Comparison of ENCODE assay signal across 8 cellular contexts in the genomic region with DNA sequence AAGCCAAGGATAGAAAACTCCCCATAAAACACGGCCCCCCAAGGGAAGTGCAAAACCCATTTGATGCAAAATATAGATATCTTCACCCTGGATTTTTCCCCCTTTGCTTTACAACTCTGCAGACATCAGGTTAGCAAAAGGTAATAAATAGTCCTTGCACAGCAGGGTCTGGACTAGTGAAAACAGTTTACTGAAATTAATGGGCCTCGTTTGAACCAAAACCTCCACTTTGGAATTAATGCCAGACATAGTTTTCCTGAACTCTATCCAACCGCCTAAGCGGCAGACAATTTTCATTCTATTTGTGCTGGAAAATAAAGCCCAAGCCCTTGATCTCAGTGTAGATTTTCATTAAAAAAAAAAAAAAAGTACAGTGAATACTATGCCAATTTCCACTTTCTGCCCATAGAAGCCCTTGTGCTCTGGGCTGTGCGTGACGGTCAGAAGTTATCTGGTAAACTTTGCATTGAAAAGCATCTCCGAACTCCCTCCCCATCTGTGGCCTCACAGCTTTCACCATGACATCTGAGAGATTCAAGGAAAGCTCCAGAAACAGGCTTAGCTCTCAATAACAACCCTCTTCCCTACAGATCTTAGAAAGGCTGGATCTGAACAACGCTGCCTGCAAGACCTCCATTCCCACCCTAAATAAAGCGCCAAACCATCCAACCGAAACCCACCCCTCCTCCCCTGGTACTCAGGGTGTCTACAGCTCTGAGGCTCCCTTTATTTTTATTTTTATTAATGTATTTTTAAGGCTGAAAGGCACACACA. TPM values are rescaled to one million over a fixed set of nuclear protein-coding genes. Genes with fewer than 3 reads are reported as not detected.
A peak's percentile ranks its signal among the peaks of the same experiment; 100 is the strongest.
DNase-seq lines count a peak whose midpoint lies in the region; ATAC-seq and TF ChIP-seq lines count a peak whose summit lies in the region.

No MANE protein-coding gene starts in this region.

- TF ChIP-seq POLR2A in transverse colon (IDR thresholded peaks at IDR 0.05) = no peak

- H3K27ac Mint-ChIP-seq in stimulated activated naive CD8-positive, alpha-beta T cell treated with anti-CD3 and anti-CD28 coated beads, Interleukin-15, Interleukin-2, amounts not matched to agents 100 ng/mL and 50 ng/mL, for 24 hours = peak overlapping the region; percentile 92

- no peaks in the 10 kb centered on the region for H3K36me3 Mint-ChIP-seq in stimulated activated naive CD8-positive, alpha-beta T cell treated with anti-CD3 and anti-CD28 coated beads, Interleukin-15, Interleukin-2, amounts not matched to agents 100 ng/mL and 50 ng/mL, for 24 hours (ENCODE audit: low read depth)

- TF ChIP-seq RAD21 in liver (IDR thresholded peaks at IDR 0.05) = no peak

- 18% methylated on average over 10 of the region's 10 CpGs for WGBS in liver
- 28 to 30% methylated on average over 9 to 10 of the region's 10 CpGs for WGBS in transverse colon (ENCODE audit: low coverage in 1 of 2), 2 donors

- H3K27ac ChIP-seq in liver (ENCODE audit: low read depth in 1 of 2, low read length in 2 of 2) (peak overlapping the region; percentile 97 to 99), transverse colon (peak overlapping the region; percentile 99 to 100 (median 100))

- H3K4me3 ChIP-seq in astrocyte of the spinal cord (ENCODE audit: low read depth, low read length) (peak overlapping the region; percentile 12), liver (ENCODE audit: low read depth in 1 of 3, low read length in 3 of 3) (peak overlapping the region in 2 of 3 donors; percentile 14 to 32), transverse colon (peak overlapping the region; percentile 14 to 40 (median 19))

- H3K4me1 ChIP-seq in liver (ENCODE audit: control insufficient read depth in 4 of 4, insufficient read depth in 4 of 4, low read length in 3 of 4) = peaks cover 34 to 82% (median 70%) of the 10 kb centered on the region in 4 donors
- peaks cover 62 to 86% (median 78%) of the 10 kb centered on the region in 4 donors for H3K4me1 ChIP-seq in transverse colon

- peaks cover 96% of the 10 kb centered on the region for H3K4me1 Mint-ChIP-seq in stimulated activated naive CD8-positive, alpha-beta T cell treated with anti-CD3 and anti-CD28 coated beads, Interleukin-15, Interleukin-2, amounts not matched to agents 100 ng/mL and 50 ng/mL, for 24 hours (ENCODE audit: low read depth)

- H3K27me3 Mint-ChIP-seq in stimulated activated naive CD8-positive, alpha-beta T cell treated with anti-CD3 and anti-CD28 coated beads, Interleukin-15, Interleukin-2, amounts not matched to agents 100 ng/mL and 50 ng/mL, for 24 hours = no peaks in the 10 kb centered on the region

- in situ Hi-C loops in astrocyte of the spinal cord (cut with HindIII; ENCODE audit: low sequenced_read_pairs) (no loop called here), transverse colon (cut with MboI; ENCODE audit: low pct_ligation_motif_present in 1 of 4, low pct_unique_long_range_greater_than_20kb in 1 of 4, low sequenced_read_pairs in 3 of 4) (loop anchor here in 2 of 4 donors (10.0 kb wide), 1 partner anchor 125 kb away; no protein-coding TSS in a partner anchor)

- H3K36me3 ChIP-seq in liver (ENCODE audit: control insufficient read depth in 4 of 4, insufficient read depth in 3 of 4, low read depth in 1 of 4, low read length in 3 of 4) = no peaks in the 10 kb centered on the region
- H3K36me3 ChIP-seq in transverse colon = no peaks in the 10 kb centered on the region

- peak overlapping the region; percentile 75 for H3K4me3 Mint-ChIP-seq in stimulated activated naive CD8-positive, alpha-beta T cell treated with anti-CD3 and anti-CD28 coated beads, Interleukin-15, Interleukin-2, amounts not matched to agents 100 ng/mL and 50 ng/mL, for 24 hours

- no peaks in the 10 kb centered on the region for H3K27me3 ChIP-seq in liver (ENCODE audit: control insufficient read depth in 4 of 4, insufficient read depth in 4 of 4, low read length in 3 of 4)
- H3K27me3 ChIP-seq in transverse colon = no peaks in the 10 kb centered on the region

- peak overlapping the region; percentile 60 to 94 for H3K9ac ChIP-seq in liver (ENCODE audit: low read depth in 1 of 2, low read length in 2 of 2)

- intact Hi-C loops in transverse colon (cut with DNase I; ENCODE audit: low total_unique reads) = loop anchor here (5.0 kb wide), 2 partner anchors 82 to 122 kb away; no protein-coding TSS in a partner anchor

- TF ChIP-seq CTCF in astrocyte of the spinal cord (IDR thresholded peaks at IDR 0.05; ENCODE audit: low read depth, low read length) (no peak), liver (IDR thresholded peaks at IDR 0.05; ENCODE audit: low read depth, low read length, missing input control) (no peak), transverse colon (IDR thresholded peaks at IDR 0.05) (no peak)

- DNase-seq in stimulated activated naive CD8-positive, alpha-beta T cell treated with anti-CD3 and anti-CD28 coated beads, Interleukin-15, Interleukin-2, amounts not matched to agents 100 U/mL and 50 U/mL, for 24 hours = no peak
- peak; percentile 91 for DNase-seq in NCI-H1694 (lab: John Stamatoyannopoulos, UW)
- DNase-seq in astrocyte of the spinal cord (ENCODE audit: low read depth, low spot score) = peak; percentile 81
- DNase-seq in transverse colon = peak; percentile 39

- H3K9me3 Mint-ChIP-seq in stimulated activated naive CD8-positive, alpha-beta T cell treated with anti-CD3 and anti-CD28 coated beads, Interleukin-15, Interleukin-2, amounts not matched to agents 100 ng/mL and 50 ng/mL, for 24 hours = no peaks in the 10 kb centered on the region

- no peak for ATAC-seq in stimulated activated naive CD8-positive, alpha-beta T cell treated with anti-CD3 and anti-CD28 coated beads, Interleukin-15, Interleukin-2, amounts not matched to agents 100 U/mL and 50 U/mL, for 24 hours
- ATAC-seq in HG03175 (IDR thresholded peaks at IDR 0.05; ENCODE audit: unreplicated experiment) (no peak), GM21723 (IDR thresholded peaks at IDR 0.05; ENCODE audit: unreplicated experiment) (no peak)

- TF ChIP-seq EP300 in transverse colon (IDR thresholded peaks at IDR 0.05; ENCODE audit: low read depth) = no peak

- H3K9me3 ChIP-seq in liver (ENCODE audit: control insufficient read depth in 4 of 4, low read length in 3 of 4) = no peaks in the 10 kb centered on the region
- H3K9me3 ChIP-seq in transverse colon = no peaks in the 10 kb centered on the region

TF ChIP-seq in liver, 16 proteins besides CTCF, POLR2A, EP300 and RAD21 (continues in another document):
- TF ChIP-seq YY1 (IDR thresholded peaks at IDR 0.05) = no peak
- TF ChIP-seq, protein P1, sequence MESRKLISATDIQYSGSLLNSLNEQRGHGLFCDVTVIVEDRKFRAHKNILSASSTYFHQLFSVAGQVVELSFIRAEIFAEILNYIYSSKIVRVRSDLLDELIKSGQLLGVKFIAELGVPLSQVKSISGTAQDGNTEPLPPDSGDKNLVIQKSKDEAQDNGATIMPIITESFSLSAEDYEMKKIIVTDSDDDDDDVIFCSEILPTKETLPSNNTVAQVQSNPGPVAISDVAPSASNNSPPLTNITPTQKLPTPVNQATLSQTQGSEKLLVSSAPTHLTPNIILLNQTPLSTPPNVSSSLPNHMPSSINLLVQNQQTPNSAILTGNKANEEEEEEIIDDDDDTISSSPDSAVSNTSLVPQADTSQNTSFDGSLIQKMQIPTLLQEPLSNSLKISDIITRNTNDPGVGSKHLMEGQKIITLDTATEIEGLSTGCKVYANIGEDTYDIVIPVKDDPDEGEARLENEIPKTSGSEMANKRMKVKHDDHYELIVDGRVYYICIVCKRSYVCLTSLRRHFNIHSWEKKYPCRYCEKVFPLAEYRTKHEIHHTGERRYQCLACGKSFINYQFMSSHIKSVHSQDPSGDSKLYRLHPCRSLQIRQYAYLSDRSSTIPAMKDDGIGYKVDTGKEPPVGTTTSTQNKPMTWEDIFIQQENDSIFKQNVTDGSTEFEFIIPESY (IDR thresholded peaks at IDR 0.05) = no peak
- TF ChIP-seq EGR1 (IDR thresholded peaks at IDR 0.05; ENCODE audit: low read depth in 2 of 2) = no peak
- TF ChIP-seq HNF4A (conservative IDR thresholded peaks at IDR 0.05) = no peak
- TF ChIP-seq FOXA1 (IDR thresholded peaks at IDR 0.05) = no peak
- TF ChIP-seq JUND (IDR thresholded peaks at IDR 0.05) = no peak
- TF ChIP-seq TAF1 (conservative IDR thresholded peaks at IDR 0.05) = no peak
- TF ChIP-seq GABPA (IDR thresholded peaks at IDR 0.05 in 1 of 2, conservative IDR thresholded peaks at IDR 0.05 in 1 of 2) = no peak
- TF ChIP-seq, protein P2, sequence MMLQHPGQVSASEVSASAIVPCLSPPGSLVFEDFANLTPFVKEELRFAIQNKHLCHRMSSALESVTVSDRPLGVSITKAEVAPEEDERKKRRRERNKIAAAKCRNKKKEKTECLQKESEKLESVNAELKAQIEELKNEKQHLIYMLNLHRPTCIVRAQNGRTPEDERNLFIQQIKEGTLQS (IDR thresholded peaks at IDR 0.05) = no peak
- TF ChIP-seq, protein P3, sequence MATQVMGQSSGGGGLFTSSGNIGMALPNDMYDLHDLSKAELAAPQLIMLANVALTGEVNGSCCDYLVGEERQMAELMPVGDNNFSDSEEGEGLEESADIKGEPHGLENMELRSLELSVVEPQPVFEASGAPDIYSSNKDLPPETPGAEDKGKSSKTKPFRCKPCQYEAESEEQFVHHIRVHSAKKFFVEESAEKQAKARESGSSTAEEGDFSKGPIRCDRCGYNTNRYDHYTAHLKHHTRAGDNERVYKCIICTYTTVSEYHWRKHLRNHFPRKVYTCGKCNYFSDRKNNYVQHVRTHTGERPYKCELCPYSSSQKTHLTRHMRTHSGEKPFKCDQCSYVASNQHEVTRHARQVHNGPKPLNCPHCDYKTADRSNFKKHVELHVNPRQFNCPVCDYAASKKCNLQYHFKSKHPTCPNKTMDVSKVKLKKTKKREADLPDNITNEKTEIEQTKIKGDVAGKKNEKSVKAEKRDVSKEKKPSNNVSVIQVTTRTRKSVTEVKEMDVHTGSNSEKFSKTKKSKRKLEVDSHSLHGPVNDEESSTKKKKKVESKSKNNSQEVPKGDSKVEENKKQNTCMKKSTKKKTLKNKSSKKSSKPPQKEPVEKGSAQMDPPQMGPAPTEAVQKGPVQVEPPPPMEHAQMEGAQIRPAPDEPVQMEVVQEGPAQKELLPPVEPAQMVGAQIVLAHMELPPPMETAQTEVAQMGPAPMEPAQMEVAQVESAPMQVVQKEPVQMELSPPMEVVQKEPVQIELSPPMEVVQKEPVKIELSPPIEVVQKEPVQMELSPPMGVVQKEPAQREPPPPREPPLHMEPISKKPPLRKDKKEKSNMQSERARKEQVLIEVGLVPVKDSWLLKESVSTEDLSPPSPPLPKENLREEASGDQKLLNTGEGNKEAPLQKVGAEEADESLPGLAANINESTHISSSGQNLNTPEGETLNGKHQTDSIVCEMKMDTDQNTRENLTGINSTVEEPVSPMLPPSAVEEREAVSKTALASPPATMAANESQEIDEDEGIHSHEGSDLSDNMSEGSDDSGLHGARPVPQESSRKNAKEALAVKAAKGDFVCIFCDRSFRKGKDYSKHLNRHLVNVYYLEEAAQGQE (IDR thresholded peaks at IDR 0.05) = no peak
- no peak for TF ChIP-seq RXRA (IDR thresholded peaks at IDR 0.05)

RNA-seq across cellular contexts. Expression of a gene that starts 11.0 kb away (rescaled TPM):
- 10 to 100 TPM in 1 of 2 donors, 1 to 10 TPM in 1; 7.6 to 15.8 TPM for total RNA-seq in liver
- 1 to 10 TPM; 3.8 to 7.1 TPM for polyA plus RNA-seq in liver
- 10 to 100 TPM; 21.0 to 53.5 (median 32.5) TPM for total RNA-seq in transverse colon

RNA-seq across cellular contexts. Expression of a gene that starts 58.6 kb away (rescaled TPM):
- total RNA-seq in liver (10 to 100 TPM in 1 of 2 donors, 1 to 10 TPM in 1; 6.7 to 17.8 TPM), transverse colon (10 to 100 TPM; 30.8 to 97.1 (median 67.8) TPM)
- polyA plus RNA-seq in liver = 1 to 10 TPM; 5.2 to 6.7 TPM
